ENCODE assay signal across 8 cellular contexts in genomic region chr5:32489791-32490581, GRCh38. TPM values are rescaled to one million over a fixed set of nuclear protein-coding genes. Genes with fewer than 3 reads are reported as not detected.
A peak's percentile ranks its signal among the peaks of the same experiment; 100 is the strongest.
DNase-seq lines count a peak whose midpoint lies in the region; ATAC-seq and TF ChIP-seq lines count a peak whose summit lies in the region.

No MANE protein-coding gene starts in this region.

- H3K4me1 ChIP-seq in IMR-90 (ENCODE audit: control insufficient read depth, insufficient read depth, low read length): no peaks in the 10 kb centered on the region
- H3K4me1 ChIP-seq in OCI-LY3 (ENCODE audit: low read length): no peaks in the 10 kb centered on the region

- no TSS peak for BruUV-seq in IMR-90 (replicated peaks; lab: Mats Ljungman, UMichigan)

- H3K56ac ChIP-seq in IMR-90 (ENCODE audit: extremely low read depth, insufficient read depth, low read length): no peak overlapping the region

- TF ChIP-seq RAD21 in IMR-90 (IDR thresholded peaks at IDR 0.05; ENCODE audit: low read length): peak; percentile 81

- H3K79me2 ChIP-seq in OCI-LY3 (ENCODE audit: low read length): no peaks in the 10 kb centered on the region

- ATAC-seq in IMR-90 (ENCODE audit: low read depth): peak; percentile 86
- peak; percentile 54 to 69 for ATAC-seq in naive thymus-derived CD8-positive, alpha-beta T cell
- no peak for ATAC-seq in GM21723 (IDR thresholded peaks at IDR 0.05; ENCODE audit: unreplicated experiment)

- H4K20me1 ChIP-seq in IMR-90 (ENCODE audit: insufficient read depth, low read length) (no peaks in the 10 kb centered on the region), OCI-LY3 (ENCODE audit: insufficient read depth, low read length) (no peaks in the 10 kb centered on the region)

- H2AK9ac ChIP-seq in IMR-90 (replicated peaks; ENCODE audit: low read depth, low read length, poor library complexity): no peak overlapping the region

- H3K27me3 Mint-ChIP-seq in naive thymus-derived CD8-positive, alpha-beta T cell: no peaks in the 10 kb centered on the region

- H3K27me3 ChIP-seq in IMR-90 (ENCODE audit: control insufficient read depth, insufficient read depth, low read length): no peaks in the 10 kb centered on the region
- H3K27me3 ChIP-seq in OCI-LY3 (ENCODE audit: low read depth, low read length): peaks cover 17% of the 10 kb centered on the region

- no peak overlapping the region for H2BK15ac ChIP-seq in IMR-90 (ENCODE audit: low read depth, low read length)

- TF ChIP-seq POLR2A in IMR-90 (IDR thresholded peaks at IDR 0.05; ENCODE audit: low read depth, low read length) (no peak), erythroblast (IDR thresholded peaks at IDR 0.05; ENCODE audit: low read length) (no peak)

- H3K9me3 Mint-ChIP-seq in naive thymus-derived CD8-positive, alpha-beta T cell: no peaks in the 10 kb centered on the region

- in situ Hi-C loops in IMR-90 (cut with MboI; ENCODE audit: low sequenced_read_pairs): loop anchor here (5.0 to 25.0 kb wide), 3 partner anchors 102 to 935 kb away; no protein-coding TSS in a partner anchor

- no peak overlapping the region for H3K27ac Mint-ChIP-seq in naive thymus-derived CD8-positive, alpha-beta T cell

- no peaks in the 10 kb centered on the region for H3K4me1 Mint-ChIP-seq in naive thymus-derived CD8-positive, alpha-beta T cell

- no peak overlapping the region for H3K4ac ChIP-seq in IMR-90 (ENCODE audit: low read depth, low read length)

- H2AK5ac ChIP-seq in IMR-90 (ENCODE audit: low read depth, low read length): no peak overlapping the region

- no peaks in the 10 kb centered on the region for H3K36me3 ChIP-seq in IMR-90 (ENCODE audit: control insufficient read depth, insufficient read depth, low read length)
- no peaks in the 10 kb centered on the region for H3K36me3 ChIP-seq in OCI-LY3 (replicated peaks; ENCODE audit: low read depth, low read length)

- no peaks in the 10 kb centered on the region for H3K9me1 ChIP-seq in IMR-90 (ENCODE audit: insufficient read depth, low read length)

- intact Hi-C loops in IMR-90 (cut with micrococcal nuclease): loop anchor here (1.0 to 5.0 kb wide), 3 partner anchors 96 to 258 kb away; no protein-coding TSS in a partner anchor

- H3K27ac ChIP-seq in IMR-90 (ENCODE audit: insufficient read depth, low read length) (peak overlapping the region; percentile 53; the same call in 1 of the 2 replicates), OCI-LY3 (ENCODE audit: low read length) (no peak overlapping the region)

- H3K9ac ChIP-seq in IMR-90 (ENCODE audit: low read depth, low read length) (peak overlapping the region; percentile 32; the same call in 1 of the 2 replicates), OCI-LY3 (ENCODE audit: low read length) (no peak overlapping the region)

- no peak overlapping the region for H3K4me3 Mint-ChIP-seq in naive thymus-derived CD8-positive, alpha-beta T cell

- H2BK120ac ChIP-seq in IMR-90 (ENCODE audit: low read depth, low read length): no peak overlapping the region

- no peak overlapping the region for H2AFZ ChIP-seq in IMR-90 (replicated peaks; ENCODE audit: low read length, poor library complexity)
- H2AFZ ChIP-seq in OCI-LY3 (ENCODE audit: low read depth, low read length): no peak overlapping the region

- H3K36me3 Mint-ChIP-seq in naive thymus-derived CD8-positive, alpha-beta T cell: no peaks in the 10 kb centered on the region

- H4K91ac ChIP-seq in IMR-90 (ENCODE audit: insufficient read depth, low read depth, low read length): no peak overlapping the region

- WGBS in IMR-90 (ENCODE audit: extremely low coverage in 2 of 2, insufficient read length in 1 of 2), 2 experiments: 17% methylated on average over 1 of the region's 10 CpGs; no CpG with 5 or more reads in 1 of the 2 experiments

- H3K18ac ChIP-seq in IMR-90 (ENCODE audit: low read depth, low read length): no peak overlapping the region; the same call in 1 of the 2 replicates

- H3K9me3 ChIP-seq in IMR-90 (ENCODE audit: control insufficient read depth, insufficient read depth, low read length): no peaks in the 10 kb centered on the region
- no peaks in the 10 kb centered on the region for H3K9me3 ChIP-seq in OCI-LY3 (ENCODE audit: insufficient read depth, low read length)

- no peaks in the 10 kb centered on the region for H3K79me1 ChIP-seq in IMR-90 (ENCODE audit: low read depth in 1 of 2, low read length in 2 of 2)

- H2BK5ac ChIP-seq in IMR-90 (ENCODE audit: low read depth, low read length, poor library complexity, severe bottlenecking): no peak overlapping the region

- CTCF ChIA-PET in IMR-90 (lab: Yijun Ruan, JAX): interaction anchor here (0.6 to 5.3 kb wide), 10 partner anchors 9 to 435 kb away, joined by 3 to 81 read pairs (median 4); no protein-coding TSS in a partner anchor

- H4K5ac ChIP-seq in IMR-90 (ENCODE audit: low read depth, low read length): no peak overlapping the region

- dilution Hi-C loops in IMR-90 (cut with HindIII; ENCODE audit: low sequenced_read_pairs, unreplicated experiment): no loop called here

- TF ChIP-seq CTCF in IMR-90 (conservative IDR thresholded peaks at IDR 0.05; ENCODE audit: low read depth, low read length) (peak; percentile 78), OCI-LY3 (IDR thresholded peaks at IDR 0.05; ENCODE audit: low read depth, low read length) (peak; percentile 79)

- no peak overlapping the region for H2BK20ac ChIP-seq in IMR-90 (ENCODE audit: low read depth, low read length)

- H3K23ac ChIP-seq in IMR-90 (ENCODE audit: low read depth, low read length): no peak overlapping the region

- DNase-seq in EH (ENCODE audit: low read depth) (peak; percentile 84), IMR-90 (peak; percentile 87), activated T-cell treated with anti-CD3 and anti-CD28 coated beads for 1 hour (ENCODE audit: low read depth) (peak; percentile 77), erythroblast (lab: John Stamatoyannopoulos, UW) (peak; percentile 67 to 78)
- peak; percentile 26 to 81 (median 58) for DNase-seq in naive thymus-derived CD8-positive, alpha-beta T cell
- peak; percentile 39 to 41 for DNase-seq in stimulated activated CD8-positive, alpha-beta memory T cell treated with anti-CD3 and anti-CD28 coated beads, Interleukin-7, amount 100 ng/mL, for 4 hours (ENCODE audit: low read depth in 2 of 2)

- no peak overlapping the region for H3K4me3 ChIP-seq in IMR-90 (ENCODE audit: insufficient read depth, low read depth, low read length)
- H3K4me3 ChIP-seq in OCI-LY3 (ENCODE audit: low read length): no peak overlapping the region

- peak overlapping the region in 1 of 2 experiments; percentile 20; a peak in 1 of 4 replicates for H4K8ac ChIP-seq in IMR-90 (ENCODE audit: low read depth in 2 of 2, low read length in 2 of 2)

- POLR2A ChIA-PET in IMR-90 (lab: Charles Lee; ENCODE audit: unreplicated experiment): interaction anchor here (0.7 kb wide), 1 partner anchor 18 kb away, joined by 4 read pairs; no protein-coding TSS in a partner anchor
- POLR2A ChIA-PET in naive thymus-derived CD8-positive, alpha-beta T cell (lab: Charles Lee): interaction anchor here (0.7 kb wide), 2 partner anchors 95 to 96 kb away, joined by 3 read pairs; no protein-coding TSS in a partner anchor

- peak overlapping the region; percentile 29 for H3K4me2 ChIP-seq in IMR-90 (ENCODE audit: low read depth, low read length)
- H3K4me2 ChIP-seq in OCI-LY3 (ENCODE audit: low read length): no peak overlapping the region

- no peak overlapping the region for H3K14ac ChIP-seq in IMR-90 (replicated peaks; ENCODE audit: low read depth, low read length)

TF ChIP-seq in IMR-90, 13 proteins besides CTCF, POLR2A, EP300 and RAD21:
- TF ChIP-seq MAZ (IDR thresholded peaks at IDR 0.05; ENCODE audit: borderline replicate concordance, low read depth, low read length) (peak; percentile 30; the same call in 1 of the 2 replicates), SMC3 (IDR thresholded peaks at IDR 0.05; ENCODE audit: low read depth, low read length) (peak; percentile 96), RFX5 (IDR thresholded peaks at IDR 0.05; ENCODE audit: low read depth, low read length) (no peak), MAFK (IDR thresholded peaks at IDR 0.05; ENCODE audit: low read depth, low read length) (no peak), MXI1 (IDR thresholded peaks at IDR 0.05; ENCODE audit: borderline replicate concordance, low read depth, low read length) (no peak), BHLHE40 (IDR thresholded peaks at IDR 0.05; ENCODE audit: low read depth, low read length) (no peak), RCOR1 (IDR thresholded peaks at IDR 0.05; ENCODE audit: insufficient replicate concordance, low read length) (no peak)
- TF ChIP-seq, protein P1, sequence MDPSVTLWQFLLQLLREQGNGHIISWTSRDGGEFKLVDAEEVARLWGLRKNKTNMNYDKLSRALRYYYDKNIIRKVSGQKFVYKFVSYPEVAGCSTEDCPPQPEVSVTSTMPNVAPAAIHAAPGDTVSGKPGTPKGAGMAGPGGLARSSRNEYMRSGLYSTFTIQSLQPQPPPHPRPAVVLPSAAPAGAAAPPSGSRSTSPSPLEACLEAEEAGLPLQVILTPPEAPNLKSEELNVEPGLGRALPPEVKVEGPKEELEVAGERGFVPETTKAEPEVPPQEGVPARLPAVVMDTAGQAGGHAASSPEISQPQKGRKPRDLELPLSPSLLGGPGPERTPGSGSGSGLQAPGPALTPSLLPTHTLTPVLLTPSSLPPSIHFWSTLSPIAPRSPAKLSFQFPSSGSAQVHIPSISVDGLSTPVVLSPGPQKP (IDR thresholded peaks at IDR 0.05; ENCODE audit: borderline replicate concordance, low read depth, low read length): no peak

RNA-seq across cellular contexts. Expression of gene ZFR, which starts 45.4 kb away (rescaled TPM):
- 81.4 and 88.0 TPM in 2 replicates for total RNA-seq in IMR-90 (2012; rRNA removed)
- polyA plus RNA-seq in IMR-90 (2012; rRNA removed): 30.4 and 31.1 TPM in 2 replicates
- polyA plus RNA-seq in IMR-90 (2012; cell fraction: cytosol; rRNA removed): 10.0 and 28.3 TPM in 2 replicates
- polyA plus RNA-seq in IMR-90 (2012; cell fraction: nucleus; rRNA removed; ENCODE audit: low replicate concordance): 29.8 and 43.0 TPM in 2 replicates
- 10 to 100 TPM; 66.9 to 69.7 TPM for total RNA-seq in naive thymus-derived CD8-positive, alpha-beta T cell
- 10 to 100 TPM; 69.8 to 79.4 (median 72.0) TPM for polyA plus RNA-seq in naive thymus-derived CD8-positive, alpha-beta T cell
